Comparison of ENCODE assay signal across 24 cellular contexts in the genomic region with DNA sequence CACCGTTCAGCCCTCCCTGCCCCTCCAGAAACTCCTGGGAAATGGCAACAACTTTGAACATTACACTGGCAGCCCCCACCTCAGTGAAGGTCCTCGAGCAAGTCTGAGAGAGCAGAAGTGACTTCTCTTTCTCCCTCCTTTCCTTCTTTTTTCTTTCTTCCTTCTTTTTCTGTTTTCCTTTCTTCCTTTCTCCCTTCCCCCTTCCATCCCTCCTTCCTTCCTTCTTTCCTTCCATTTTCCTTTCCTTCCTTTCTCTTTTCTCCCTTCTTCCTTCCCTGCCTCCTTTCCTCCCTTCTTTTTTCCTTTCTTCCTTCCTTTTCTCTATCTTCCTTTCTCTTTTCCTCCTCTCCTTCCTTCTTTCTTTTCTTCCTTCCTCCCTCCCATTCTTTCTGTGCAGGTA.
DNase-seq lines count a peak whose midpoint lies in the region; ATAC-seq, FAIRE-seq and TF ChIP-seq lines count a peak whose summit lies in the region.
"Had no signal": no experiment of that assay in that cellular context is flagged by ENCODE, and none has a peak within 500 bp of the region (broad histone marks: within the 10 kb centered on the region; RNA-seq: fewer than 3 reads in every experiment).

No MANE protein-coding gene starts in this region.

- no peaks in the 10 kb centered on the region for H3K4me1 Mint-ChIP-seq in CD4-positive, alpha-beta T cell (ENCODE audit: low read depth)
- H3K4me1 Mint-ChIP-seq: CD4-positive, alpha-beta memory T cell; CD8-positive, alpha-beta memory T cell had no signal

- H4K20me1 ChIP-seq in HepG2 (ENCODE audit: insufficient read depth, low read length) = no peaks in the 10 kb centered on the region
- 0 out of 2 replicates have a peak, but pooled peaks cover 4% of the 10 kb centered on the region for H4K20me1 ChIP-seq in K562 (replicated peaks; ENCODE audit: control insufficient read depth, insufficient read depth, low read length)
- H4K20me1 ChIP-seq: BLaER1 treated with 17β-estradiol and CSF1 and Interleukin-3, amounts not matched to agents 10 nM and 100 nM had no signal

- H3K27me3 ChIP-seq in HepG2 (ENCODE audit: control insufficient read depth in 1 of 2, insufficient read depth in 2 of 2, low read length in 2 of 2) (peaks cover 0 to 3% of the 10 kb centered on the region in 2 experiments; a peak in 2 of 5 replicates), right lobe of liver (no peaks in the 10 kb centered on the region), K562 (ENCODE audit: control insufficient read depth in 2 of 2, insufficient read depth in 2 of 2, low read length in 2 of 2) (peaks cover 3 to 4% of the 10 kb centered on the region in 2 experiments; a peak in 3 of 5 replicates)
- peaks cover 4% of the 10 kb centered on the region for H3K27me3 ChIP-seq in CD4-positive, alpha-beta T cell (ENCODE audit: control insufficient read depth, insufficient read depth, low read length)
- H3K27me3 ChIP-seq: BLaER1 treated with 17β-estradiol and CSF1 and Interleukin-3, amounts not matched to agents 10 nM and 100 nM had no signal

- no peak overlapping the region for H3K4me3 ChIP-seq in HepG2 (replicated peaks in 1 of 3; ENCODE audit: insufficient read depth in 1 of 3, low read depth in 2 of 3, low read length in 3 of 3)
- H3K4me3 ChIP-seq in right lobe of liver = no peak overlapping the region
- H3K4me3 ChIP-seq in K562 = no peak overlapping the region
- H3K4me3 ChIP-seq: A549; BLaER1 treated with 17β-estradiol and CSF1 and Interleukin-3, amounts not matched to agents 10 nM and 100 nM; GM12878 had no signal

- ATAC-seq in HepG2 (no peak), right lobe of liver (no peak), K562 (no peak)
- no peak for ATAC-seq in CD4-positive, alpha-beta T cell (ENCODE audit: poor library complexity)
- ATAC-seq: A549, GM12878 had no signal

- in situ Hi-C loops in HepG2 (cut with HindIII; ENCODE audit: extremely low pct_ligation_motif_present, low pct_unique_long_range_greater_than_20kb) (no loop called here), K562 (cut with MboI) (no loop called here)

- H3K9ac ChIP-seq in HepG2 (ENCODE audit: insufficient read depth, low read depth, low read length) = no peak overlapping the region
- no peak overlapping the region for H3K9ac ChIP-seq in K562 (ENCODE audit: insufficient read depth in 1 of 2, low read depth in 2 of 2, low read length in 2 of 2)
- H3K9ac ChIP-seq: BLaER1 treated with 17β-estradiol and CSF1 and Interleukin-3, amounts not matched to agents 10 nM and 100 nM had no signal

- H3K9me3 ChIP-seq in HepG2 (ENCODE audit: low read length) = no peaks in the 10 kb centered on the region
- no peaks in the 10 kb centered on the region for H3K9me3 ChIP-seq in right lobe of liver
- H3K9me3 ChIP-seq in K562 (replicated peaks; ENCODE audit: control insufficient read depth, insufficient read depth, low read depth, low read length) = no peaks in the 10 kb centered on the region
- peaks cover 4% of the 10 kb centered on the region for H3K9me3 ChIP-seq in CD4-positive, alpha-beta T cell (ENCODE audit: control insufficient read depth, low read length)

- no peak for TF ChIP-seq RAD21 in HepG2 (CRISPR knock-in tag; IDR thresholded peaks at IDR 0.05)
- TF ChIP-seq RAD21 in K562 (CRISPR knock-in tag; conservative IDR thresholded peaks at IDR 0.05 in 1 of 2, IDR thresholded peaks at IDR 0.05 in 1 of 2) = no peak

- no peaks in the 10 kb centered on the region for H3K36me3 Mint-ChIP-seq in CD4-positive, alpha-beta T cell (ENCODE audit: low read depth)
- H3K36me3 Mint-ChIP-seq: CD4-positive, alpha-beta memory T cell; CD8-positive, alpha-beta memory T cell had no signal

- TF ChIP-seq CTCF in HepG2 (CRISPR knock-in tag; IDR thresholded peaks at IDR 0.05) (no peak), right lobe of liver (IDR thresholded peaks at IDR 0.05) (no peak), K562 (IDR thresholded peaks at IDR 0.05 in 2 of 3, conservative IDR thresholded peaks at IDR 0.05 in 1 of 3; ENCODE audit: insufficient read depth in 2 of 3, low read depth in 1 of 3, low read length in 3 of 3) (no peak)
- no peak for TF ChIP-seq CTCF in CD4-positive, alpha-beta T cell (IDR thresholded peaks at IDR 0.05)

- FAIRE-seq in HepG2 (lab: Jason Lieb, UNC) (no peak), K562 (lab: Jason Lieb, UNC) (no peak)
- FAIRE-seq: A549, GM12878, GM12892, GM18507 had no signal

- 1% methylated on average over 2 of the region's 2 CpGs for WGBS in HepG2 (ENCODE audit: low lambda C conversion rate)
- 65% methylated on average over 2 of the region's 2 CpGs for WGBS in right lobe of liver (ENCODE audit: insufficient coverage, low coverage, low lambda C conversion rate, missing lambda C conversion rate)
- 0% methylated on average over 2 of the region's 2 CpGs for WGBS in K562 (ENCODE audit: insufficient coverage, low coverage, missing lambda C conversion rate)

- BruUV-seq in HepG2 (replicated peaks; lab: Mats Ljungman, UMichigan) (no TSS peak), K562 (replicated peaks; lab: Mats Ljungman, UMichigan) (no TSS peak)

- H3K9me3 Mint-ChIP-seq in CD4-positive, alpha-beta T cell = no peaks in the 10 kb centered on the region

- H3K9me1 ChIP-seq in K562 (ENCODE audit: control insufficient read depth, insufficient read depth, low read length) = no peaks in the 10 kb centered on the region

- CTCF ChIA-PET in HepG2 (lab: Yijun Ruan, JAX; ENCODE audit: low intra/inter-chr PET ratio, low total read pairs) (no interaction called here), K562 (lab: Yijun Ruan, JAX; ENCODE audit: low intra/inter-chr PET ratio) (no interaction called here)
- CTCF ChIA-PET in CD4-positive, alpha-beta T cell (lab: Charles Lee) = no interaction called here

- H3K79me2 ChIP-seq in HepG2 (ENCODE audit: insufficient read depth, low read length) (no peaks in the 10 kb centered on the region), K562 (ENCODE audit: control insufficient read depth, insufficient read depth, low read length) (no peaks in the 10 kb centered on the region)

- intact Hi-C loops in HepG2 (cut with micrococcal nuclease; ENCODE audit: unreplicated experiment) (no loop called here), right lobe of liver (cut with DNase I) (no loop called here), K562 (cut with micrococcal nuclease) (no loop called here)
- intact Hi-C loops in CD4-positive, alpha-beta T cell (cut with DNase I, micrococcal nuclease) = no loop called here

- H3K27ac ChIP-seq in HepG2 (ENCODE audit: extremely low read length, insufficient read depth, low read length) (no peak overlapping the region), right lobe of liver (no peak overlapping the region), K562 (ENCODE audit: extremely low read depth, low read depth, low read length) (no peak overlapping the region)
- H3K27ac ChIP-seq in CD4-positive, alpha-beta T cell (ENCODE audit: low read depth, low read length) = no peak overlapping the region
- H3K27ac ChIP-seq: 22Rv1; A549; BLaER1 treated with 17β-estradiol and CSF1 and Interleukin-3, amounts not matched to agents 10 nM and 100 nM; C4-2B had no signal

- H3K4me1 ChIP-seq in HepG2 (ENCODE audit: insufficient read depth, low read length) = peaks cover 7% of the 10 kb centered on the region
- H3K4me1 ChIP-seq in right lobe of liver = no peaks in the 10 kb centered on the region
- H3K4me1 ChIP-seq in K562 (replicated peaks in 1 of 2; ENCODE audit: control insufficient read depth in 2 of 2, insufficient read depth in 2 of 2, low read length in 2 of 2) = no peaks in the 10 kb centered on the region
- H3K4me1 ChIP-seq: A549 had no signal

- H3K4me2 ChIP-seq in HepG2 (ENCODE audit: low read depth, low read length) (no peak overlapping the region), K562 (ENCODE audit: insufficient read depth, low read length) (no peak overlapping the region)
- H3K4me2 ChIP-seq: A549; BLaER1 treated with 17β-estradiol and CSF1 and Interleukin-3, amounts not matched to agents 10 nM and 100 nM had no signal

- H3K27ac Mint-ChIP-seq in CD4-positive, alpha-beta T cell = no peak overlapping the region
- H3K27ac Mint-ChIP-seq: B cell; CD8-positive, alpha-beta memory T cell had no signal

- H3K36me3 ChIP-seq in HepG2 (replicated peaks in 1 of 2; ENCODE audit: control insufficient read depth in 1 of 2, insufficient read depth in 2 of 2, low read length in 2 of 2) (no peaks in the 10 kb centered on the region), right lobe of liver (no peaks in the 10 kb centered on the region), K562 (ENCODE audit: control insufficient read depth, insufficient read depth, low read length) (no peaks in the 10 kb centered on the region)
- H3K36me3 ChIP-seq: BLaER1 treated with 17β-estradiol and CSF1 and Interleukin-3, amounts not matched to agents 10 nM and 100 nM had no signal

- TF ChIP-seq POLR2A in HepG2 (IDR thresholded peaks at IDR 0.05; ENCODE audit: insufficient read depth in 1 of 2, low read depth in 2 of 2, low read length in 2 of 2) (no peak), right lobe of liver (IDR thresholded peaks at IDR 0.05) (no peak), K562 (conservative IDR thresholded peaks at IDR 0.05) (no peak)

- H2AFZ ChIP-seq in HepG2 (ENCODE audit: low read length) = no peak overlapping the region
- no peak overlapping the region for H2AFZ ChIP-seq in K562 (ENCODE audit: low read depth, low read length)

- DNase-seq in HepG2 (ENCODE audit: low spot score) (no peak), right lobe of liver (no peak), K562 (ENCODE audit: extremely low read depth in 1 of 4, low spot score in 3 of 4) (no peak), NOMO-1 (lab: John Stamatoyannopoulos, UW; ENCODE audit: unreplicated experiment in 2 of 2) (no peak)
- no peak for DNase-seq in CD4-positive, alpha-beta T cell
- DNase-seq: AML-193; CD4-positive, alpha-beta memory T cell; CD8-positive, alpha-beta memory T cell; COR-L47; DMS 273 treated with DMSO at 0.1 percent for 48 hours; DMS153; DMS53; DMS79; DND-41; EL; GDM1 had no signal

- POLR2A ChIA-PET in HepG2 (lab: Yijun Ruan, JAX) = no interaction called here
- POLR2A ChIA-PET in K562 (lab: Yijun Ruan, JAX) = no interaction called here
- POLR2A ChIA-PET in CD4-positive, alpha-beta T cell (lab: Charles Lee) = no interaction called here

- peaks cover 33% of the 10 kb centered on the region for H3K27me3 Mint-ChIP-seq in CD4-positive, alpha-beta T cell

- H3K4me3 Mint-ChIP-seq in CD4-positive, alpha-beta T cell = no peak overlapping the region
- H3K4me3 Mint-ChIP-seq: B cell; CD4-positive, alpha-beta memory T cell; CD8-positive, alpha-beta memory T cell had no signal

- TF ChIP-seq EP300 in HepG2 (IDR thresholded peaks at IDR 0.05; ENCODE audit: low read depth in 2 of 2, low read length in 2 of 2) (no peak), HepG2 (CRISPR knock-in tag; IDR thresholded peaks at IDR 0.05; ENCODE audit: borderline replicate concordance) (no peak), K562 (IDR thresholded peaks at IDR 0.05; ENCODE audit: low read length) (no peak)

TF ChIP-seq in HepG2, 621 proteins besides CTCF, POLR2A, EP300 and RAD21 (continues in another document):
- 0 out of 2 replicates have a peak, but pooled peaks have one; percentile 15 for TF ChIP-seq FOXK2 (IDR thresholded peaks at IDR 0.05)

TF ChIP-seq in K562, 482 proteins besides CTCF, POLR2A, EP300 and RAD21 (continues in another document):
- TF ChIP-seq TGIF2 (CRISPR knock-in tag; IDR thresholded peaks at IDR 0.05) = no peak
